Comparison of ENCODE assay signal across 7 cellular contexts in the genomic region with DNA sequence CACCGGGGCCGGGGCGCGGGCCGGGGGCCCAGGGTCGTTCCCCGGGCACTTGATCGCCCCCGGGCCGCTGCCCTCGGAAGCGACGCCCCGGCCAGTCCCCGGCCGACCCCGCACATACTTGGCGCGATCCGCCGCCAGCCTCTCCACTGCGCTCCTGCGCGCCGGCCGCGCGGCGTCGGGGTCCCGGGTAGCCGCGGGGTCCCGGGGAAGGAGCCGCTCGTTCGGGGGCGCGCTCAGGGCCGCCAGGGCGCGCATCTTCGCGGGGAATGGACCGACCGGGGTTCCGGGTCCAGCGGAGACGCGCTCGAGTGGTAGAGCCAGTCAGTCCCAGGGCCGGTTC. TPM values are rescaled to one million over a fixed set of nuclear protein-coding genes. Genes with fewer than 3 reads are reported as not detected.
A peak's percentile ranks its signal among the peaks of the same experiment; 100 is the strongest.
DNase-seq lines count a peak whose midpoint lies in the region; ATAC-seq, FAIRE-seq and TF ChIP-seq lines count a peak whose summit lies in the region.

No MANE protein-coding gene starts in this region.

- no peak for TF ChIP-seq CTCF in KMS-11 (conservative IDR thresholded peaks at IDR 0.05; ENCODE audit: low read depth, low read length)
- TF ChIP-seq CTCF in bronchial epithelial cell (IDR thresholded peaks at IDR 0.05; ENCODE audit: insufficient read depth, low read length, severe bottlenecking), result no peak
- no peak for TF ChIP-seq CTCF in HepG2 (CRISPR knock-in tag; IDR thresholded peaks at IDR 0.05)
- no peak for TF ChIP-seq CTCF in OCI-LY7 (conservative IDR thresholded peaks at IDR 0.05; ENCODE audit: low read length)

- H3K9me3 ChIP-seq in HepG2 (ENCODE audit: low read length) (no peaks in the 10 kb centered on the region), subcutaneous abdominal adipose tissue (ENCODE audit: control insufficient read depth in 5 of 5, low read length in 5 of 5) (peaks cover 0 to 3% (median 0%) of the 10 kb centered on the region in 5 donors), OCI-LY7 (ENCODE audit: low read length) (no peaks in the 10 kb centered on the region)

- CTCF ChIA-PET in HepG2 (lab: Yijun Ruan, JAX; ENCODE audit: low intra/inter-chr PET ratio, low total read pairs) (no interaction called here), OCI-LY7 (lab: Charles Lee; ENCODE audit: unreplicated experiment) (no interaction called here)

- H2AFZ ChIP-seq in KMS-11 (ENCODE audit: low read depth) (peak overlapping the region; percentile 30; the same call in 1 of the 2 replicates), HepG2 (ENCODE audit: low read length) (no peak overlapping the region), OCI-LY7 (ENCODE audit: low read length) (no peak overlapping the region)

- TF ChIP-seq EP300 in HepG2 (IDR thresholded peaks at IDR 0.05; ENCODE audit: low read depth in 2 of 2, low read length in 2 of 2), result no peak
- TF ChIP-seq EP300 in HepG2 (CRISPR knock-in tag; IDR thresholded peaks at IDR 0.05; ENCODE audit: borderline replicate concordance), result no peak

- H3K4me3 ChIP-seq in KMS-11 (IDR thresholded peaks at IDR 0.05; ENCODE audit: insufficient read depth, low read depth, low read length) (peak overlapping the region; percentile 40), bronchial epithelial cell (ENCODE audit: low read depth, low read length) (peak overlapping the region; percentile 75), HepG2 (replicated peaks in 1 of 3; ENCODE audit: insufficient read depth in 1 of 3, low read depth in 2 of 3, low read length in 3 of 3) (peak overlapping the region; percentile 57 to 73 (median 64); a peak in 5 of 6 replicates), subcutaneous abdominal adipose tissue (ENCODE audit: low read depth in 1 of 5, low read length in 5 of 5) (peak overlapping the region in 4 of 5 donors; percentile 19 to 62 (median 48)), OCI-LY7 (ENCODE audit: low read depth, low read length, poor library complexity, severe bottlenecking) (no peak overlapping the region)

- peak; percentile 67 for ATAC-seq in HepG2
- no peak for ATAC-seq in GM18868 (IDR thresholded peaks at IDR 0.05; ENCODE audit: unreplicated experiment)

- no peak for FAIRE-seq in bronchial epithelial cell (lab: Jason Lieb, UNC)
- FAIRE-seq in HepG2 (lab: Jason Lieb, UNC), result no peak

- H3K9ac ChIP-seq in KMS-11 (no peak overlapping the region), HepG2 (ENCODE audit: insufficient read depth, low read depth, low read length) (peak overlapping the region; percentile 32), subcutaneous abdominal adipose tissue (ENCODE audit: low read length in 5 of 5) (no peak overlapping the region)

- TF ChIP-seq RAD21 in HepG2 (CRISPR knock-in tag; IDR thresholded peaks at IDR 0.05), result no peak

- H4K20me1 ChIP-seq in KMS-11 (ENCODE audit: insufficient read depth) (no peaks in the 10 kb centered on the region), HepG2 (ENCODE audit: insufficient read depth, low read length) (no peaks in the 10 kb centered on the region), OCI-LY7 (ENCODE audit: insufficient read depth, low read length) (no peaks in the 10 kb centered on the region)

- H3K79me2 ChIP-seq in KMS-11 (ENCODE audit: insufficient read depth, low read depth) (no peaks in the 10 kb centered on the region), HepG2 (ENCODE audit: insufficient read depth, low read length) (no peaks in the 10 kb centered on the region), OCI-LY7 (ENCODE audit: insufficient read depth, low read depth, low read length) (no peaks in the 10 kb centered on the region)

- no peak overlapping the region for H3K4me2 ChIP-seq in KMS-11
- H3K4me2 ChIP-seq in HepG2 (ENCODE audit: low read depth, low read length), result peak overlapping the region; percentile 85
- no peak overlapping the region for H3K4me2 ChIP-seq in OCI-LY7 (ENCODE audit: low read length)

- TF ChIP-seq POLR2A in HepG2 (IDR thresholded peaks at IDR 0.05; ENCODE audit: insufficient read depth in 1 of 2, low read depth in 2 of 2, low read length in 2 of 2), result no peak

- POLR2A ChIA-PET in HepG2 (lab: Yijun Ruan, JAX) (no interaction called here), OCI-LY7 (lab: Charles Lee) (no interaction called here)

- 8% methylated on average over 22 of the region's 52 CpGs for WGBS in HepG2 (ENCODE audit: low lambda C conversion rate)

- in situ Hi-C loops in HepG2 (cut with HindIII; ENCODE audit: extremely low pct_ligation_motif_present, low pct_unique_long_range_greater_than_20kb), result no loop called here

- H3K27me3 ChIP-seq in KMS-11 (ENCODE audit: insufficient read depth, low read depth) (no peaks in the 10 kb centered on the region), bronchial epithelial cell (ENCODE audit: control insufficient read depth, insufficient read depth, low read length) (no peaks in the 10 kb centered on the region), HepG2 (ENCODE audit: control insufficient read depth in 1 of 2, insufficient read depth in 2 of 2, low read length in 2 of 2) (peaks cover 0 to 34% of the 10 kb centered on the region in 2 experiments; a peak in 3 of 5 replicates), subcutaneous abdominal adipose tissue (ENCODE audit: control insufficient read depth in 5 of 5, insufficient read depth in 4 of 5, low read length in 5 of 5) (peaks cover 17 to 36% (median 29%) of the 10 kb centered on the region in 5 donors)

- H3K9me2 ChIP-seq in OCI-LY7 (ENCODE audit: insufficient read depth, low read length), result no peaks in the 10 kb centered on the region

- H3K36me3 ChIP-seq in KMS-11 (ENCODE audit: insufficient read depth) (no peaks in the 10 kb centered on the region), bronchial epithelial cell (ENCODE audit: control insufficient read depth, insufficient read depth, low read length) (peaks cover 2% of the 10 kb centered on the region), HepG2 (replicated peaks in 1 of 2; ENCODE audit: control insufficient read depth in 1 of 2, insufficient read depth in 2 of 2, low read length in 2 of 2) (no peaks in the 10 kb centered on the region), subcutaneous abdominal adipose tissue (ENCODE audit: control insufficient read depth in 5 of 5, insufficient read depth in 5 of 5, low read length in 5 of 5) (no peaks in the 10 kb centered on the region), OCI-LY7 (ENCODE audit: insufficient read depth, low read length) (no peaks in the 10 kb centered on the region)

- intact Hi-C loops in HepG2 (cut with micrococcal nuclease; ENCODE audit: unreplicated experiment) (no loop called here), OCI-LY7 (cut with micrococcal nuclease; ENCODE audit: unreplicated experiment) (no loop called here)

- no peak for DNase-seq in bronchial epithelial cell (ENCODE audit: low read depth)
- no peak for DNase-seq in HepG2 (ENCODE audit: low spot score)
- DNase-seq in ureter (ENCODE audit: low spot score), result no peak
- no peak for DNase-seq in OCI-LY7 (ENCODE audit: low spot score)

- BruUV-seq in HepG2 (replicated peaks; lab: Mats Ljungman, UMichigan) (no TSS peak), OCI-LY7 (replicated peaks; lab: Mats Ljungman, UMichigan) (no TSS peak)

- H3K4me1 ChIP-seq in KMS-11 (ENCODE audit: low read depth, poor library complexity, severe bottlenecking) (no peaks in the 10 kb centered on the region), HepG2 (ENCODE audit: insufficient read depth, low read length) (peaks cover 16% of the 10 kb centered on the region), subcutaneous abdominal adipose tissue (ENCODE audit: control insufficient read depth in 5 of 5, insufficient read depth in 5 of 5, low read length in 5 of 5) (peaks cover 0 to 28% (median 18%) of the 10 kb centered on the region in 5 donors), OCI-LY7 (ENCODE audit: insufficient read depth, low read length, poor library complexity, severe bottlenecking) (no peaks in the 10 kb centered on the region)

- no peak overlapping the region for H3K27ac ChIP-seq in KMS-11
- no peak overlapping the region for H3K27ac ChIP-seq in HepG2 (ENCODE audit: extremely low read length, insufficient read depth, low read length)
- no peak overlapping the region for H3K27ac ChIP-seq in subcutaneous abdominal adipose tissue (ENCODE audit: low read depth, low read length)
- no peak overlapping the region for H3K27ac ChIP-seq in OCI-LY7 (ENCODE audit: low read depth, low read length, poor library complexity, severe bottlenecking)

TF ChIP-seq in HepG2, 621 proteins besides CTCF, POLR2A, EP300 and RAD21 (continues in another document):
- TF ChIP-seq PCBP2 (optimal IDR thresholded peaks at IDR 0.05; ENCODE audit: low read depth, low read length, poor library complexity, severe bottlenecking), result no peak

RNA-seq across cellular contexts. Expression of gene FAM110C, which starts 0.2 kb away (rescaled TPM):
- total RNA-seq in bronchial epithelial cell (9.2 and 9.9 TPM in 2 replicates), HepG2 (2016; rRNA removed; fragmentation: Illumina TruSeq; extraction: Trizol) (0.34 and 1.2 TPM in 2 replicates), ureter (21.8 TPM), OCI-LY7 (2022) (not detected in 2 replicates)
- 0.53 TPM in 1 of 2 replicates, not detected in the other for total RNA-seq in HepG2 (2016; cell fraction: cytosol; rRNA removed; fragmentation: Illumina TruSeq; extraction: Trizol; ENCODE audit: low read depth)
- 0.56 and 0.84 TPM in 2 replicates for total RNA-seq in HepG2 (2016; cell fraction: insoluble cytoplasmic fraction; rRNA removed; fragmentation: Illumina TruSeq; extraction: Trizol)
- total RNA-seq in HepG2 (2016; cell fraction: membrane; rRNA removed; fragmentation: Illumina TruSeq; extraction: Trizol), result 0.28 and 0.40 TPM in 2 replicates
- total RNA-seq in HepG2 (2016; cell fraction: nucleus; rRNA removed; fragmentation: Illumina TruSeq; extraction: Trizol), result 0.53 and 0.62 TPM in 2 replicates
- polyA plus RNA-seq in HepG2 (2011; rRNA removed), result 3.5 and 3.9 TPM in 2 replicates
- polyA plus RNA-seq in HepG2 (2011; cell fraction: cytosol; rRNA removed), result 1.7 and 2.2 TPM in 2 replicates
- polyA plus RNA-seq in HepG2 (2011; cell fraction: nucleus; rRNA removed), result 3.6 and 4.3 TPM in 2 replicates
- polyA plus RNA-seq in HepG2 (2012), result 1.8 and 2.6 TPM in 2 replicates
- polyA plus RNA-seq in HepG2 (2016; cell fraction: cytosol; fragmentation: Illumina TruSeq; extraction: Trizol; ENCODE audit: low read depth), result 0.07 and 0.27 TPM in 2 replicates
- polyA plus RNA-seq in HepG2 (2016; cell fraction: insoluble cytoplasmic fraction; fragmentation: Illumina TruSeq; extraction: Trizol; ENCODE audit: low read depth), result 0.24 and 0.50 TPM in 2 replicates
- 0.15 and 0.45 TPM in 2 replicates for polyA plus RNA-seq in HepG2 (2016; cell fraction: membrane; fragmentation: Illumina TruSeq; extraction: Trizol; ENCODE audit: low read depth)
- polyA plus RNA-seq in HepG2 (2016; cell fraction: nucleus; fragmentation: Illumina TruSeq; extraction: Trizol; ENCODE audit: insufficient read depth, low read depth), result 1.4 and 1.5 TPM in 2 replicates
- polyA minus RNA-seq in HepG2 (2011; rRNA and poly(A)+ RNA removed; ENCODE audit: low replicate concordance), result 0.72 and 1.8 TPM in 2 replicates
- polyA minus RNA-seq in HepG2 (2011; cell fraction: cytosol; rRNA and poly(A)+ RNA removed), result 3.2 and 5.4 TPM in 2 replicates
- polyA minus RNA-seq in HepG2 (2011; cell fraction: nucleus; rRNA and poly(A)+ RNA removed), result 5.7 and 7.6 TPM in 2 replicates
- total RNA-seq in OCI-LY7 (2014; rRNA removed; shearing (Covaris generic)), result not detected in 2 replicates
